Comparison of ENCODE assay signal across 8 cellular contexts in genomic region chr20:32761831-32762753, GRCh38. TPM values are rescaled to one million over a fixed set of nuclear protein-coding genes. Genes with fewer than 3 reads are reported as not detected.
A peak's percentile ranks its signal among the peaks of the same experiment; 100 is the strongest.
DNase-seq lines count a peak whose midpoint lies in the region; ATAC-seq and TF ChIP-seq lines count a peak whose summit lies in the region.

Gene DNMT3B, plus strand, starts transcription at chr20:32762385. Its CDS starts 17,939 bp downstream, at chr20:32780324.

- ATAC-seq in GM19467 (IDR thresholded peaks at IDR 0.05; ENCODE audit: unreplicated experiment), result peak; percentile 56
- peak; percentile 86 for ATAC-seq in omental fat pad (ENCODE audit: low FRiP score)

- DNase-seq in CMK (ENCODE audit: low read depth) (peak; percentile 78), SHP77 treated with DMSO at 0.1 percent for 48 hours (lab: John Stamatoyannopoulos, UW) (peak; percentile 33), globus pallidus (ENCODE audit: low spot score) (peak; percentile 61), omental fat pad (ENCODE audit: low spot score) (no peak)
- peak; percentile 25 to 68 (median 36) for DNase-seq in activated naive CD4-positive, alpha-beta T cell (lab: John Stamatoyannopoulos, UW)

- WGBS in thymus, result 2% methylated on average over 92 of the region's 92 CpGs

- H3K36me3 ChIP-seq in thymus (ENCODE audit: control insufficient read depth, insufficient read depth), result no peaks in the 10 kb centered on the region

- H3K9me3 ChIP-seq in thymus (ENCODE audit: control insufficient read depth), result no peaks in the 10 kb centered on the region

- peak within 1 kb of the TSS; percentile 69 for H3K4me3 ChIP-seq in thymus (ENCODE audit: low read length)

- no peak within 1 kb of the TSS for H3K27ac ChIP-seq in thymus (ENCODE audit: low read depth)

- H3K27me3 ChIP-seq in thymus (ENCODE audit: control insufficient read depth, insufficient read depth), result no peaks in the 10 kb centered on the region

- peaks cover 22% of the 10 kb centered on the region for H3K4me1 ChIP-seq in thymus (ENCODE audit: control insufficient read depth, insufficient read depth, low read length)

- TF ChIP-seq CTCF in omental fat pad (IDR thresholded peaks at IDR 0.05), result no peak

- no peak for TF ChIP-seq EP300 in Ishikawa (IDR thresholded peaks at IDR 0.05; ENCODE audit: borderline replicate concordance)

- peak; percentile 12; the same call in 1 of the 2 replicates for TF ChIP-seq RAD21 in Ishikawa (IDR thresholded peaks at IDR 0.05; ENCODE audit: low read depth)

TF ChIP-seq in Ishikawa, 13 proteins besides CTCF, POLR2A, EP300 and RAD21:
- TF ChIP-seq MAX (IDR thresholded peaks at IDR 0.05) (no peak; the same call in none of the 2 replicates), TAF1 (IDR thresholded peaks at IDR 0.05; ENCODE audit: low read depth) (peak; percentile 24; the same call in 1 of the 2 replicates), NFIC (IDR thresholded peaks at IDR 0.05) (no peak), USF1 (IDR thresholded peaks at IDR 0.05) (no peak), ZBTB7A (IDR thresholded peaks at IDR 0.05; ENCODE audit: low read depth) (0 out of 2 replicates have a peak, but pooled peaks have one; percentile 29), TEAD4 (IDR thresholded peaks at IDR 0.05) (no peak), TCF12 (IDR thresholded peaks at IDR 0.05; ENCODE audit: low read depth) (peak; percentile 24; the same call in 1 of the 2 replicates), CREB1 (IDR thresholded peaks at IDR 0.05; ENCODE audit: low read depth) (no peak), REST (IDR thresholded peaks at IDR 0.05; ENCODE audit: low read depth) (no peak), EGR1 (IDR thresholded peaks at IDR 0.05) (peak; percentile 43; the same call in 1 of the 2 replicates), YY1 (IDR thresholded peaks at IDR 0.05; ENCODE audit: low read depth) (peak; percentile 82), FOXM1 (IDR thresholded peaks at IDR 0.05; ENCODE audit: borderline replicate concordance, low read depth) (no peak), CEBPB (IDR thresholded peaks at IDR 0.05) (no peak)
TF ChIP-seq in Ishikawa: peak in this region for 5.

RNA-seq across cellular contexts. Expression of gene DNMT3B, which starts in this region (rescaled TPM):
- 1 to 10 TPM in 1 of 4 donors, under 1 TPM in 3; 0.24 to 2.0 (median 0.44) TPM for total RNA-seq in omental fat pad
- 1.3 TPM for polyA plus RNA-seq in thymus
